Comparison of ENCODE assay signal across 14 cellular contexts in genomic region chr2:1995086-1995485, GRCh38.
DNase-seq lines count a peak whose midpoint lies in the region; ATAC-seq and TF ChIP-seq lines count a peak whose summit lies in the region.
"Had no signal": no experiment of that assay in that cellular context is flagged by ENCODE, and none has a peak within 500 bp of the region (broad histone marks: within the 10 kb centered on the region; RNA-seq: fewer than 3 reads in every experiment).

No MANE protein-coding gene starts in this region.

- no peak overlapping the region for H3K4me3 ChIP-seq in brain microvascular endothelial cell (ENCODE audit: low read depth, low read length)
- no peak overlapping the region for H3K4me3 ChIP-seq in H7 (ENCODE audit: insufficient read depth, low read depth, low read length)

- CTCF ChIA-PET in activated naive CD4-positive, alpha-beta T cell treated with anti-CD3 and anti-CD28 coated beads, Interleukin-2, amount 10 ng/mL, durations not matched to agents 7 days and 5 days (lab: Charles Lee) = no interaction called here
- CTCF ChIA-PET in CD4-positive, alpha-beta T cell (lab: Charles Lee) = no interaction called here

- H3K4me1 Mint-ChIP-seq in activated naive CD4-positive, alpha-beta T cell treated with anti-CD3 and anti-CD28 coated beads, Interleukin-2, amount 50 U/mL, for 24 hours = peaks cover 46% of the 10 kb centered on the region
- peaks cover 44% of the 10 kb centered on the region for H3K4me1 Mint-ChIP-seq in activated naive CD4-positive, alpha-beta T cell treated with anti-CD3 and anti-CD28 coated beads, Interleukin-2, amount 10 ng/mL, durations not matched to agents 7 days and 5 days
- H3K4me1 Mint-ChIP-seq in osteocyte (ENCODE audit: unreplicated experiment) = peaks cover 62% of the 10 kb centered on the region
- peaks cover 16% of the 10 kb centered on the region for H3K4me1 Mint-ChIP-seq in CD4-positive, alpha-beta T cell (ENCODE audit: low read depth)

- POLR2A ChIA-PET in CD4-positive, alpha-beta T cell (lab: Charles Lee) = no interaction called here

- H3K9me3 Mint-ChIP-seq in activated naive CD4-positive, alpha-beta T cell treated with anti-CD3 and anti-CD28 coated beads, Interleukin-2, amount 50 U/mL, for 24 hours = no peaks in the 10 kb centered on the region
- H3K9me3 Mint-ChIP-seq in activated naive CD4-positive, alpha-beta T cell treated with anti-CD3 and anti-CD28 coated beads, Interleukin-2, amount 10 ng/mL, durations not matched to agents 7 days and 5 days = peaks cover 5% of the 10 kb centered on the region
- no peaks in the 10 kb centered on the region for H3K9me3 Mint-ChIP-seq in osteocyte (ENCODE audit: unreplicated experiment)
- no peaks in the 10 kb centered on the region for H3K9me3 Mint-ChIP-seq in CD4-positive, alpha-beta T cell

- no peak for TF ChIP-seq CTCF in brain microvascular endothelial cell (IDR thresholded peaks at IDR 0.05; ENCODE audit: low read depth, low read length, missing control alignments)
- TF ChIP-seq CTCF in osteocyte (IDR thresholded peaks at IDR 0.05) = no peak
- no peak for TF ChIP-seq CTCF in CD4-positive, alpha-beta T cell (IDR thresholded peaks at IDR 0.05)

- no peaks in the 10 kb centered on the region for H3K36me3 Mint-ChIP-seq in activated naive CD4-positive, alpha-beta T cell treated with anti-CD3 and anti-CD28 coated beads, Interleukin-2, amount 50 U/mL, for 24 hours
- no peaks in the 10 kb centered on the region for H3K36me3 Mint-ChIP-seq in activated naive CD4-positive, alpha-beta T cell treated with anti-CD3 and anti-CD28 coated beads, Interleukin-2, amount 10 ng/mL, durations not matched to agents 7 days and 5 days
- no peaks in the 10 kb centered on the region for H3K36me3 Mint-ChIP-seq in osteocyte (ENCODE audit: unreplicated experiment)
- no peaks in the 10 kb centered on the region for H3K36me3 Mint-ChIP-seq in CD4-positive, alpha-beta T cell (ENCODE audit: low read depth)

- peak overlapping the region; percentile 97 for H3K27ac ChIP-seq in brain microvascular endothelial cell
- H3K27ac ChIP-seq in CD4-positive, alpha-beta T cell (ENCODE audit: low read depth, low read length) = no peak overlapping the region
- H3K27ac ChIP-seq: KMS-11 had no signal

- H3K27me3 ChIP-seq in brain microvascular endothelial cell (replicated peaks) = no peaks in the 10 kb centered on the region
- no peaks in the 10 kb centered on the region for H3K27me3 ChIP-seq in H7 (ENCODE audit: control insufficient read depth, insufficient read depth, low read length)
- H3K27me3 ChIP-seq in CD4-positive, alpha-beta T cell (ENCODE audit: control insufficient read depth, insufficient read depth, low read length) = no peaks in the 10 kb centered on the region

- no peak for ATAC-seq in CD4-positive, alpha-beta T cell (ENCODE audit: poor library complexity)

- in situ Hi-C loops in brain microvascular endothelial cell (cut with HindIII; ENCODE audit: low pct_ligation_motif_present, low sequenced_read_pairs) = no loop called here

- peak overlapping the region; percentile 31 for H3K4me3 Mint-ChIP-seq in activated naive CD4-positive, alpha-beta T cell treated with anti-CD3 and anti-CD28 coated beads, Interleukin-2, amount 50 U/mL, for 24 hours
- no peak overlapping the region for H3K4me3 Mint-ChIP-seq in activated naive CD4-positive, alpha-beta T cell treated with anti-CD3 and anti-CD28 coated beads, Interleukin-2, amount 10 ng/mL, durations not matched to agents 7 days and 5 days
- no peak overlapping the region for H3K4me3 Mint-ChIP-seq in osteocyte (ENCODE audit: unreplicated experiment)
- no peak overlapping the region for H3K4me3 Mint-ChIP-seq in CD4-positive, alpha-beta T cell

- no peaks in the 10 kb centered on the region for H3K9me3 ChIP-seq in CD4-positive, alpha-beta T cell (ENCODE audit: control insufficient read depth, low read length)

- H3K36me3 ChIP-seq in brain microvascular endothelial cell (replicated peaks) (no peaks in the 10 kb centered on the region), H7 (replicated peaks; ENCODE audit: control insufficient read depth, insufficient read depth, low read length) (no peaks in the 10 kb centered on the region)

- intact Hi-C loops in CD4-positive, alpha-beta T cell (cut with DNase I, micrococcal nuclease) = no loop called here

- no peak overlapping the region for H3K27ac Mint-ChIP-seq in activated naive CD4-positive, alpha-beta T cell treated with anti-CD3 and anti-CD28 coated beads, Interleukin-2, amount 50 U/mL, for 24 hours
- H3K27ac Mint-ChIP-seq in activated naive CD4-positive, alpha-beta T cell treated with anti-CD3 and anti-CD28 coated beads, Interleukin-2, amount 10 ng/mL, durations not matched to agents 7 days and 5 days = no peak overlapping the region
- H3K27ac Mint-ChIP-seq in osteocyte (ENCODE audit: unreplicated experiment) = peak overlapping the region; percentile 48
- H3K27ac Mint-ChIP-seq in CD4-positive, alpha-beta T cell = no peak overlapping the region

- H3K27me3 Mint-ChIP-seq in activated naive CD4-positive, alpha-beta T cell treated with anti-CD3 and anti-CD28 coated beads, Interleukin-2, amount 50 U/mL, for 24 hours = peaks cover 23% of the 10 kb centered on the region
- H3K27me3 Mint-ChIP-seq in activated naive CD4-positive, alpha-beta T cell treated with anti-CD3 and anti-CD28 coated beads, Interleukin-2, amount 10 ng/mL, durations not matched to agents 7 days and 5 days = peaks cover 71% of the 10 kb centered on the region
- H3K27me3 Mint-ChIP-seq in osteocyte (ENCODE audit: unreplicated experiment) = no peaks in the 10 kb centered on the region
- H3K27me3 Mint-ChIP-seq in CD4-positive, alpha-beta T cell = peaks cover 39% of the 10 kb centered on the region

- no peak for DNase-seq in activated naive CD4-positive, alpha-beta T cell treated with anti-CD3 and anti-CD28 coated beads, Interleukin-2, amount 10 ng/mL, durations not matched to agents 7 days and 5 days
- DNase-seq in brain microvascular endothelial cell (peak; percentile 73), islet precursor cell (peak; percentile 13), osteocyte (ENCODE audit: extremely low spot score, unreplicated experiment) (peak; percentile 27), H7 (no peak), DMS153 (lab: John Stamatoyannopoulos, UW) (no peak)
- DNase-seq in CD4-positive, alpha-beta T cell = no peak
- DNase-seq: NCI-H146; NCI-H69; NK-92 treated with Interleukin-12 subunit alpha and Interleukin-12 subunit beta, amount 100 ng/mL, for 24 hours; RPMI8226; SIG-M5 had no signal

Comparison
In these comparisons a context has a peak if more than half of its experiments do, and no peak if none do; other contexts are left out.
1. DNase-seq: peak in brain microvascular endothelial cell (single experiment), islet precursor cell (single experiment) and osteocyte (single experiment); none in activated naive CD4-positive, alpha-beta T cell treated with anti-CD3 and anti-CD28 coated beads, Interleukin-2, amount 10 ng/mL, durations not matched to agents 7 days and 5 days (single experiment), H7 (single experiment), CD4-positive, alpha-beta T cell (0 of 10) and DMS153 (single experiment).